Comparison of ENCODE assay signal across 8 cellular contexts in genomic region chr1:1745651-1746565, GRCh38. TPM values are rescaled to one million over a fixed set of nuclear protein-coding genes. Genes with fewer than 3 reads are reported as not detected.
DNase-seq lines count a peak whose midpoint lies in the region; ATAC-seq and TF ChIP-seq lines count a peak whose summit lies in the region.
"Not testable (repeated sequence)": the region's sequence is repeated elsewhere in the genome, so short reads cannot be mapped to it uniquely, and the experiment has no call there.

No MANE protein-coding gene starts in this region.

- ATAC-seq in GM18505 (IDR thresholded peaks at IDR 0.05; ENCODE audit: unreplicated experiment) (peak; percentile 52), HG02970 (IDR thresholded peaks at IDR 0.05; ENCODE audit: low FRiP score, unreplicated experiment) (peak; percentile 74), activated B cell treated with CpG ODN at 0.5 μM for 24 hours (ENCODE audit: low read depth) (peak; percentile 79), body of pancreas (peak; percentile 87), sciatic nerve (peak; percentile 94)

- not testable (repeated sequence) for H3K9me3 ChIP-seq in body of pancreas

- 0% methylated on average over 24 of the region's 101 CpGs; no CpG with 5 or more reads in 1 of the 2 donors for WGBS in body of pancreas, 2 donors

- H3K27me3 Mint-ChIP-seq in activated B cell treated with CpG ODN at 0.5 μM for 24 hours: not testable (repeated sequence)

- intact Hi-C loops in activated B cell treated with CpG ODN at 0.5 μM for 24 hours (cut with micrococcal nuclease); body of pancreas (cut with DNase I); sciatic nerve (cut with DNase I): not testable (repeated sequence)

- DNase-seq in NCI-H2081 (lab: John Stamatoyannopoulos, UW) (peak; percentile 30 to 76), activated B cell treated with CpG ODN at 0.5 μM for 24 hours (peak; percentile 95), body of pancreas (peak; percentile 46 to 91 (median 84)), hypothalamus (lab: John Stamatoyannopoulos, UW) (peak in 41 of 51 donors; percentile 9 to 89 (median 65)), sciatic nerve (ENCODE audit: low spot score) (peak; percentile 86), ureter (ENCODE audit: low spot score) (peak; percentile 79)

- not testable (repeated sequence) for H3K4me1 ChIP-seq in body of pancreas

- CTCF ChIA-PET in activated B cell treated with CpG ODN at 0.5 μM for 24 hours (lab: Charles Lee): interaction anchor here (0.9 kb wide), 1 partner anchor 160 kb away, joined by 4 read pairs; no protein-coding TSS in a partner anchor

- peak overlapping the region; percentile 61 to 93 (median 81) for H3K27ac ChIP-seq in body of pancreas

- H3K27me3 ChIP-seq in body of pancreas: not testable (repeated sequence)

- H3K9me3 Mint-ChIP-seq in activated B cell treated with CpG ODN at 0.5 μM for 24 hours: not testable (repeated sequence)

- not testable (repeated sequence) for TF ChIP-seq CTCF in activated B cell treated with CpG ODN at 0.5 μM for 24 hours (IDR thresholded peaks at IDR 0.05)
- peak in 4 of 7 experiments; percentile 40 to 64 (median 53) for TF ChIP-seq CTCF in body of pancreas (IDR thresholded peaks at IDR 0.05)

- H3K27ac Mint-ChIP-seq in activated B cell treated with CpG ODN at 0.5 μM for 24 hours: peak overlapping the region; percentile 93

- POLR2A ChIA-PET in activated B cell treated with CpG ODN at 0.5 μM for 24 hours (lab: Charles Lee): interaction anchor here (0.6 to 1.0 kb wide), 6 partner anchors 22 to 342 kb away, joined by 3 to 10 read pairs (median 4); partner anchors contain the start of gene CDK11A

- not testable (repeated sequence) for H3K36me3 ChIP-seq in body of pancreas (replicated peaks in 1 of 2; ENCODE audit: insufficient read depth in 1 of 2, low read depth in 2 of 2)

- peak overlapping the region; percentile 79 for H3K4me3 Mint-ChIP-seq in activated B cell treated with CpG ODN at 0.5 μM for 24 hours

- not testable (repeated sequence) for H3K4me1 Mint-ChIP-seq in activated B cell treated with CpG ODN at 0.5 μM for 24 hours

- peak overlapping the region in 1 of 2 donors; percentile 2 for H3K4me3 ChIP-seq in body of pancreas

- H3K36me3 Mint-ChIP-seq in activated B cell treated with CpG ODN at 0.5 μM for 24 hours (ENCODE audit: low read depth): not testable (repeated sequence)

- TF ChIP-seq POLR2A in GM18505 (IDR thresholded peaks at IDR 0.05; ENCODE audit: borderline replicate concordance, extremely low read depth, insufficient read depth, insufficient read length): not testable (repeated sequence)
- peak in 1 of 3 donors; percentile 18 for TF ChIP-seq POLR2A in body of pancreas (IDR thresholded peaks at IDR 0.05)

RNA-seq across cellular contexts. Expression of gene CDK11A, which starts 21.8 kb away (rescaled TPM):
- total RNA-seq in activated B cell treated with CpG ODN at 0.5 μM for 24 hours (48.6 and 58.9 TPM in 2 replicates), body of pancreas (10 to 100 TPM; 35.8 to 38.9 TPM), sciatic nerve (51.5 TPM), ureter (34.0 TPM)

RNA-seq across cellular contexts. Expression of gene NADK, which starts 32.4 kb away (rescaled TPM):
- total RNA-seq in activated B cell treated with CpG ODN at 0.5 μM for 24 hours: 106 and 122 TPM in 2 replicates
- total RNA-seq in body of pancreas: 10 to 100 TPM; 51.7 to 56.3 TPM
- total RNA-seq in sciatic nerve: 77.3 TPM
- 80.3 TPM for total RNA-seq in ureter

RNA-seq across cellular contexts. Expression of gene SLC35E2B, which starts 53.3 kb away (rescaled TPM):
- total RNA-seq in activated B cell treated with CpG ODN at 0.5 μM for 24 hours (47.6 and 54.7 TPM in 2 replicates), body of pancreas (10 to 100 TPM; 30.6 to 56.7 TPM), sciatic nerve (45.6 TPM), ureter (42.8 TPM)
